Comparison of ENCODE assay signal across 1 cellular context in the genomic region with DNA sequence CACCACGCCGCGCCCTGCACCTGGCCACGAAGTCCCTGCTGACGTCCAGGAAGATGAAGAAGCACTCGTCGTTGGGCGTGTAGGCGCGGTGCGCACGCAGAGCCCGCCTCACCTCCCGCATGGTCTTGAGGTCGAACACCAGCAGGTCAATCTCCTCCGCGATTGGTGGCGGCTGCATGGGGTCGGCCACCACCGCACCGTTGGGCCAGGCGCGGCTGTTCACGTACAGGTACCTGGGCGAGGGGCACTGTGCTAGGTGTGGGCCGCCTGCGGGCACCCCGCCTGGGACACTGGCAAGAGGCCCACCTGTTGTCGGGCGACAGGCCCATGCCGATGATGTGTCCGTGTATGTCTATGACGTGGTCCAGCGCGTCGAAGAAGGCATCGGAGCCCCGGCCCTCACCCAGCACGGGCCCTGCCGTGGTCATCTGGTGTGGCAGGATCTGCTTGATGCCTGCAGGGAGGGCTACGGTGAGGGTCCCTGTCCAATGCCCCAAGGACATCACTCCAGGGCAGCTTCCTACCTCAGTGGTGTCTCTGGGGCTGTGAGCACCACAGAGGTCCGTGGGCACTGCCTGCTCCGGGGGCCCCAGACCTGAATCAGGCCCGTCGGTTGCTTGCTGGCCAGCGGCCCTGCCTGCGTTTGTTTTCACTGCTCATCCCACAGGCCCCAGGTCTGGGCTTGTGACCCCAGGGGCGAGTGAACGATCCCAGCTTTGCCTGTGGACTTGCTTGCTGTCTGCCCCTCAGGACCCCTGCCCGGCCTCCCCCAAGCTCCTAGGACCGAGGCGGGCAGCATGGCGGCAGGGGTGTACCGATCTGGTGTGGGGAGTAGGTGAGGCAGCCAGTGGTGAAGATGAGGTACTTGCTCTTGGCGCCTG.
TF ChIP-seq lines count a peak whose summit lies in the region.

No MANE protein-coding gene starts in this region.

TF ChIP-seq in IMR-90, 13 proteins besides CTCF, POLR2A, EP300 and RAD21:
- TF ChIP-seq NFE2L2 (IDR thresholded peaks at IDR 0.05; ENCODE audit: low read depth, low read length) (no peak), RCOR1 (IDR thresholded peaks at IDR 0.05; ENCODE audit: insufficient replicate concordance, low read length) (no peak), BHLHE40 (IDR thresholded peaks at IDR 0.05; ENCODE audit: low read depth, low read length) (no peak), SMC3 (IDR thresholded peaks at IDR 0.05; ENCODE audit: low read depth, low read length) (no peak)
- TF ChIP-seq, protein P1, sequence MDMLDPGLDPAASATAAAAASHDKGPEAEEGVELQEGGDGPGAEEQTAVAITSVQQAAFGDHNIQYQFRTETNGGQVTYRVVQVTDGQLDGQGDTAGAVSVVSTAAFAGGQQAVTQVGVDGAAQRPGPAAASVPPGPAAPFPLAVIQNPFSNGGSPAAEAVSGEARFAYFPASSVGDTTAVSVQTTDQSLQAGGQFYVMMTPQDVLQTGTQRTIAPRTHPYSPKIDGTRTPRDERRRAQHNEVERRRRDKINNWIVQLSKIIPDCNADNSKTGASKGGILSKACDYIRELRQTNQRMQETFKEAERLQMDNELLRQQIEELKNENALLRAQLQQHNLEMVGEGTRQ (IDR thresholded peaks at IDR 0.05; ENCODE audit: low read depth, low read length) = no peak
